In genomic region chr18:47263197-47263827, GRCh38 we compare ENCODE assay signal across 14 cellular contexts. TPM values are rescaled to one million over a fixed set of nuclear protein-coding genes. Genes with fewer than 3 reads are reported as not detected.
DNase-seq lines count a peak whose midpoint lies in the region; ATAC-seq, FAIRE-seq and TF ChIP-seq lines count a peak whose summit lies in the region.
"Had no signal": no experiment of that assay in that cellular context is flagged by ENCODE, and none has a peak within 500 bp of the region (broad histone marks: within the 10 kb centered on the region; RNA-seq: fewer than 3 reads in every experiment).

No MANE protein-coding gene starts in this region.

- WGBS in heart right ventricle, 2 donors = 1 to 2% methylated on average over 45 to 46 of the region's 46 CpGs
- WGBS in K562 (ENCODE audit: insufficient coverage, low coverage, missing lambda C conversion rate) = 23% methylated on average over 24 of the region's 46 CpGs

- BruUV-seq in K562 (replicated peaks; lab: Mats Ljungman, UMichigan) = no TSS peak

- peak overlapping the region; percentile 55 for H3K4me3 Mint-ChIP-seq in type B pancreatic cell
- H3K4me3 Mint-ChIP-seq in HFFc6 = no peak overlapping the region
- H3K4me3 Mint-ChIP-seq: natural killer cell had no signal

- in situ Hi-C loops in K562 (cut with MboI) = no loop called here

- no peak overlapping the region for H3K4me2 ChIP-seq in K562 (ENCODE audit: insufficient read depth, low read length)
- H3K4me2 ChIP-seq: BLaER1 treated with 17β-estradiol and CSF1 and Interleukin-3, amounts not matched to agents 10 nM and 100 nM had no signal

- no peak overlapping the region for H3K9ac ChIP-seq in K562 (ENCODE audit: insufficient read depth in 1 of 2, low read depth in 2 of 2, low read length in 2 of 2)
- H3K9ac ChIP-seq: BLaER1 treated with 17β-estradiol and CSF1 and Interleukin-3, amounts not matched to agents 10 nM and 100 nM had no signal

- H3K27me3 ChIP-seq in heart right ventricle (peaks cover 25 to 100% (median 92%) of the 10 kb centered on the region in 7 donors), right atrium auricular region (peaks cover 28 to 37% of the 10 kb centered on the region in 2 donors), K562 (ENCODE audit: control insufficient read depth in 2 of 2, insufficient read depth in 2 of 2, low read length in 2 of 2) (peaks cover 0 to 23% of the 10 kb centered on the region in 2 experiments; a peak in 2 of 5 replicates), kidney epithelial cell (ENCODE audit: control insufficient read depth, insufficient read depth, low read length) (peaks cover 56% of the 10 kb centered on the region)
- H3K27me3 ChIP-seq: BLaER1 treated with 17β-estradiol and CSF1 and Interleukin-3, amounts not matched to agents 10 nM and 100 nM had no signal

- intact Hi-C loops in heart right ventricle (cut with DNase I) = no loop called here
- intact Hi-C loops in K562 (cut with micrococcal nuclease) = no loop called here

- H3K27me3 Mint-ChIP-seq in type B pancreatic cell (peaks cover 99% of the 10 kb centered on the region), HFFc6 (ENCODE audit: insufficient read depth) (peaks cover 23% of the 10 kb centered on the region)

- CTCF ChIA-PET in K562 (lab: Yijun Ruan, JAX; ENCODE audit: low intra/inter-chr PET ratio) = no interaction called here

- H3K36me3 ChIP-seq in heart right ventricle (no peaks in the 10 kb centered on the region), right atrium auricular region (no peaks in the 10 kb centered on the region), K562 (ENCODE audit: control insufficient read depth, insufficient read depth, low read length) (no peaks in the 10 kb centered on the region), kidney epithelial cell (ENCODE audit: control insufficient read depth, insufficient read depth, low read length) (no peaks in the 10 kb centered on the region)
- H3K36me3 ChIP-seq: BLaER1 treated with 17β-estradiol and CSF1 and Interleukin-3, amounts not matched to agents 10 nM and 100 nM had no signal

- H3K79me2 ChIP-seq in K562 (ENCODE audit: control insufficient read depth, insufficient read depth, low read length) = no peaks in the 10 kb centered on the region

- no peak for TF ChIP-seq EP300 in K562 (IDR thresholded peaks at IDR 0.05; ENCODE audit: low read length)

- H3K27ac Mint-ChIP-seq in type B pancreatic cell (no peak overlapping the region), HFFc6 (no peak overlapping the region)
- H3K27ac Mint-ChIP-seq: activated naive CD4-positive, alpha-beta T cell treated with anti-CD3 and anti-CD28 coated beads, Interleukin-2, amount 50 U/mL, for 72 hours; natural killer cell had no signal

- ATAC-seq in heart right ventricle = no peak
- peak; percentile 71 for ATAC-seq in K562
- ATAC-seq: natural killer cell, Panc1 had no signal

- no peaks in the 10 kb centered on the region for H3K9me3 ChIP-seq in heart right ventricle
- H3K9me3 ChIP-seq in right atrium auricular region = no peaks in the 10 kb centered on the region
- no peaks in the 10 kb centered on the region for H3K9me3 ChIP-seq in K562 (replicated peaks; ENCODE audit: control insufficient read depth, insufficient read depth, low read depth, low read length)

- no peaks in the 10 kb centered on the region for H4K20me1 ChIP-seq in K562 (replicated peaks; ENCODE audit: control insufficient read depth, insufficient read depth, low read length)
- H4K20me1 ChIP-seq: BLaER1 treated with 17β-estradiol and CSF1 and Interleukin-3, amounts not matched to agents 10 nM and 100 nM had no signal

- no peak overlapping the region for H3K27ac ChIP-seq in heart right ventricle
- no peak overlapping the region for H3K27ac ChIP-seq in right atrium auricular region
- H3K27ac ChIP-seq in K562 (ENCODE audit: extremely low read depth, low read depth, low read length) = no peak overlapping the region
- H3K27ac ChIP-seq: BLaER1 treated with 17β-estradiol and CSF1 and Interleukin-3, amounts not matched to agents 10 nM and 100 nM had no signal

- no peak overlapping the region for H2AFZ ChIP-seq in K562 (ENCODE audit: low read depth, low read length)

- H3K4me1 Mint-ChIP-seq in type B pancreatic cell (ENCODE audit: unreplicated experiment) (no peaks in the 10 kb centered on the region), HFFc6 (ENCODE audit: low read depth) (peaks cover 13% of the 10 kb centered on the region; the same call in 1 of the 2 replicates)
- H3K4me1 Mint-ChIP-seq: natural killer cell had no signal

- H3K9me1 ChIP-seq in K562 (ENCODE audit: control insufficient read depth, insufficient read depth, low read length) = no peaks in the 10 kb centered on the region

- DNase-seq in heart right ventricle (no peak), right atrium auricular region (ENCODE audit: low spot score) (no peak), K562 (ENCODE audit: extremely low read depth in 1 of 4, low spot score in 3 of 4) (peak in 3 of 4 experiments; percentile 8 to 17 (median 12)), kidney epithelial cell (ENCODE audit: low read depth) (no peak), type B pancreatic cell (ENCODE audit: extremely low spot score, unreplicated experiment) (no peak), hippocampal formation (lab: John Stamatoyannopoulos, UW) (no peak), HFFc6 (no peak), cerebellum (ENCODE audit: low spot score) (no peak)
- DNase-seq: foreskin melanocyte, natural killer cell, NCI-H1092 had no signal

- H3K9me3 Mint-ChIP-seq in type B pancreatic cell (no peaks in the 10 kb centered on the region), HFFc6 (peaks cover 8% of the 10 kb centered on the region; the same call in 1 of the 2 replicates)

- TF ChIP-seq POLR2A in K562 (conservative IDR thresholded peaks at IDR 0.05) = no peak

- H3K4me3 ChIP-seq in heart right ventricle = peak overlapping the region in 7 of 10 donors; percentile 2 to 35 (median 15)
- peak overlapping the region in 1 of 2 donors; percentile 24 for H3K4me3 ChIP-seq in right atrium auricular region
- H3K4me3 ChIP-seq in K562 = no peak overlapping the region
- H3K4me3 ChIP-seq in kidney epithelial cell (ENCODE audit: low read depth, low read length) = no peak overlapping the region
- H3K4me3 ChIP-seq: BLaER1 treated with 17β-estradiol and CSF1 and Interleukin-3, amounts not matched to agents 10 nM and 100 nM had no signal

- no peaks in the 10 kb centered on the region for H3K36me3 Mint-ChIP-seq in type B pancreatic cell
- no peaks in the 10 kb centered on the region for H3K36me3 Mint-ChIP-seq in HFFc6 (ENCODE audit: low read depth)
- H3K36me3 Mint-ChIP-seq: natural killer cell had no signal

- no peak for FAIRE-seq in K562 (lab: Jason Lieb, UNC)

- TF ChIP-seq CTCF in heart right ventricle (IDR thresholded peaks at IDR 0.05) (peak in 3 of 9 donors; percentile 9 to 37 (median 15)), right atrium auricular region (IDR thresholded peaks at IDR 0.05) (peak in 1 of 2 donors; percentile 19), K562 (IDR thresholded peaks at IDR 0.05 in 2 of 3, conservative IDR thresholded peaks at IDR 0.05 in 1 of 3; ENCODE audit: insufficient read depth in 2 of 3, low read depth in 1 of 3, low read length in 3 of 3) (peak; percentile 21 to 40 (median 33); a peak in 3 of 6 replicates), kidney epithelial cell (IDR thresholded peaks at IDR 0.05; ENCODE audit: insufficient read depth, low read length, poor library complexity, severe bottlenecking) (peak; percentile 6), type B pancreatic cell (conservative IDR thresholded peaks at IDR 0.05) (peak; percentile 61), HFFc6 (IDR thresholded peaks at IDR 0.05) (no peak)

- POLR2A ChIA-PET in K562 (lab: Yijun Ruan, JAX) = no interaction called here

- peak in 1 of 2 experiments; percentile 6; a peak in 1 of 4 replicates for TF ChIP-seq RAD21 in K562 (CRISPR knock-in tag; conservative IDR thresholded peaks at IDR 0.05 in 1 of 2, IDR thresholded peaks at IDR 0.05 in 1 of 2)

- peaks cover 0 to 16% (median 10%) of the 10 kb centered on the region in 9 donors for H3K4me1 ChIP-seq in heart right ventricle
- peaks cover 0 to 14% of the 10 kb centered on the region in 2 donors for H3K4me1 ChIP-seq in right atrium auricular region
- H3K4me1 ChIP-seq in K562 (replicated peaks in 1 of 2; ENCODE audit: control insufficient read depth in 2 of 2, insufficient read depth in 2 of 2, low read length in 2 of 2) = peaks cover 0 to 10% of the 10 kb centered on the region in 2 experiments; a peak in 2 of 5 replicates

RNA-seq across cellular contexts. Expression of gene SKOR2, which starts 11.9 kb away (rescaled TPM):
- total RNA-seq in heart right ventricle = not detected
- polyA plus RNA-seq in heart right ventricle = not detected
- not detected for total RNA-seq in right atrium auricular region
- total RNA-seq in K562 (2011; cell fraction: chromatin; rRNA removed; ENCODE audit: low replicate concordance) = not detected in 2 replicates
- not detected in 2 replicates for total RNA-seq in K562 (2011; cell fraction: nucleolus; rRNA removed)
- not detected in 2 replicates for total RNA-seq in K562 (2011; cell fraction: nucleoplasm; rRNA removed)
- not detected in 2 replicates for total RNA-seq in K562 (2014; rRNA removed)
- not detected in 2 replicates for total RNA-seq in K562 (2014; rRNA removed; fragmentation: Illumina TruSeq; extraction: Trizol)
- not detected in 2 replicates for total RNA-seq in K562 (2015; rRNA removed; fragmentation: Illumina TruSeq; extraction: Trizol)
- total RNA-seq in K562 (2021) = not detected in 2 replicates
- polyA plus RNA-seq in K562 (2011; rRNA removed) = not detected in 2 replicates
- not detected in 2 replicates for polyA plus RNA-seq in K562 (2011; cell fraction: cytosol; rRNA removed)
- not detected in 2 replicates for polyA plus RNA-seq in K562 (2011; cell fraction: nucleus; rRNA removed)
- not detected in 2 replicates for polyA plus RNA-seq in K562 (2012)
- not detected in 2 replicates for polyA plus RNA-seq in K562 (2014; fragmentation: Illumina TruSeq; extraction: Trizol)
- polyA plus RNA-seq in K562 (2014; fragmentation: Nextera tagmentation; extraction: Ambion mirVana) = not detected
- not detected in 2 replicates for polyA plus RNA-seq in K562 (2014; rRNA removed)
- polyA minus RNA-seq in K562 (2011; rRNA and poly(A)+ RNA removed) = not detected in 2 replicates
- polyA minus RNA-seq in K562 (2011; cell fraction: cytosol; rRNA and poly(A)+ RNA removed) = not detected in 2 replicates
- polyA minus RNA-seq in K562 (2011; cell fraction: nucleus; rRNA and poly(A)+ RNA removed) = not detected in 2 replicates
- total RNA-seq in kidney epithelial cell = not detected in 2 replicates
- 0.81 and 0.87 TPM in 2 replicates for total RNA-seq in type B pancreatic cell (ENCODE audit: low replicate concordance)
- total RNA-seq in HFFc6 (2021; fragmentation: NEBNext Ultra II Directional; extraction: Animal tissue kit (Norgen Biotek cat#: 25700)) = not detected
- 19.9 TPM for total RNA-seq in cerebellum
- total RNA-seq: activated naive CD4-positive, alpha-beta T cell treated with anti-CD3 and anti-CD28 coated beads, Interleukin-2, amount 50 U/mL, for 72 hours; natural killer cell had no signal

Comparison
In these comparisons a context has a peak if more than half of its experiments do, and no peak if none do; other contexts are left out.
1. DNase-seq: peak in K562 (3 of 4); none in heart right ventricle (0 of 2), right atrium auricular region (single experiment), kidney epithelial cell (single experiment), type B pancreatic cell (single experiment), hippocampal formation (0 of 2), HFFc6 (single experiment) and cerebellum (single experiment).
2. H3K4me3 ChIP-seq: peak in heart right ventricle (7 of 10); none in K562 (single experiment) and kidney epithelial cell (single experiment).
3. RNA of gene SKOR2, which starts 11.9 kb away (total RNA-seq): 19.9 TPM in cerebellum (single experiment); 0.81 to 0.87 TPM in type B pancreatic cell, not detected in heart right ventricle, not detected in right atrium auricular region, not detected in K562, not detected in kidney epithelial cell and not detected in HFFc6; every median in the first group is over 10 times any median in the second.